ENCODE assay signal across 29 cellular contexts in the genomic region with DNA sequence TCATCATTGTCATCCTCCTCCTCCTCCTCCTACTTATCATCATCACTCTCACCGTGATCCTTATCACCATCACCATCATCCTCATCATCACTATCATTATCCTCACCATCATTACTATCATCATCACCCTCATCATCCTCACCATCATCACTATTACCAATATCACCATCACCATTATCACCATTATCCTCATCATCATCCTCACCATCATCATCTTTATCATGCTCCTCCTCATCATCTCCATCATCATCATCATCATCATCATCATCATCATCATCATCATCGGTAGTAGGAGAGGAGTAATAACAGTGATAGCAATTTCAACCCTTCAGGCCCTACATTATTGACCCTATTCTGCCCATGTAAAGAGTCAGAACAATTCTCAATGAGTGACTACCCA.
"Had no signal": no experiment of that assay in that cellular context is flagged by ENCODE, and none has a peak within 500 bp of the region (broad histone marks: within the 10 kb centered on the region; RNA-seq: fewer than 3 reads in every experiment).

No MANE protein-coding gene starts in this region.

- H3K27ac ChIP-seq: neutrophil, pancreas, prostate gland, right atrium auricular region, skin epidermis, spleen, suprapubic skin, testis, tibial artery, transverse colon, upper lobe of right lung, vagina had no signal

- H3K36me3 ChIP-seq: neutrophil, pancreas, prostate gland, right atrium auricular region, spleen, suprapubic skin, tibial artery, transverse colon, upper lobe of right lung, vagina had no signal

- FAIRE-seq: pancreas had no signal

- ATAC-seq: naive thymus-derived CD4-positive, alpha-beta T cell; natural killer cell treated with Interleukin-12 subunit alpha and Interleukin-12 subunit beta and Interleukin-15 and Interleukin-18, amount 100 ng/mL, for 72 hours; pancreas; sciatic nerve; stimulated activated memory B cell treated with anti-CD40 and anti-IgM and Interleukin-4, amounts not matched to agents 10 μg/mL and 1 μg/mL and 100 μg/mL, for 72 hours; stimulated activated naive CD8-positive, alpha-beta T cell treated with anti-CD3 and anti-CD28 coated beads, Interleukin-15, amount 100 ng/mL, for 72 hours; stimulated activated naive CD8-positive, alpha-beta T cell treated with anti-CD3 and anti-CD28 coated beads, Interleukin-15, Interleukin-2, amounts not matched to agents 100 U/mL and 50 U/mL, for 24 hours; upper lobe of right lung had no signal

- H3K4me3 ChIP-seq: pancreas, prostate gland, right atrium auricular region, skin epidermis, smooth muscle cell, spleen, suprapubic skin, testis, tibial artery, transverse colon, upper lobe of right lung, vagina had no signal

- H3K4me2 ChIP-seq: smooth muscle cell had no signal

- H3K4me1 ChIP-seq: prostate gland, transverse colon, vagina had no signal

- H3K27me3 ChIP-seq: pancreas, right atrium auricular region, spleen, suprapubic skin, testis, tibial artery, transverse colon, upper lobe of right lung, vagina had no signal

- H3K9me3 ChIP-seq: neutrophil, pancreas, prostate gland, right atrium auricular region, suprapubic skin, testis, tibial artery, transverse colon, upper lobe of right lung, vagina had no signal

- DNase-seq: naive thymus-derived CD4-positive, alpha-beta T cell; nephron progenitor cell; nucleus accumbens; pancreas; retina; spleen; stimulated activated CD4-positive, alpha-beta T cell treated with anti-CD3 and anti-CD28 coated beads, Interleukin-12 subunit alpha, Interleukin-12 subunit beta, amount 100 ng/mL, for 4 hours; stimulated activated CD4-positive, alpha-beta T cell treated with anti-CD3 and anti-CD28 coated beads, Interleukin-1b, Interleukin-23, amount 100 ng/mL, for 48 hours; stimulated activated CD4-positive, alpha-beta T cell treated with anti-CD3 and anti-CD28 coated beads, Interleukin-4, amount 100 ng/mL, for 1 hour; stimulated activated CD4-positive, alpha-beta T cell treated with anti-CD3 and anti-CD28 coated beads, Interleukin-4, amount 100 ng/mL, for 4 hours; stimulated activated CD8-positive, alpha-beta memory T cell treated with anti-CD3 and anti-CD28 coated beads, Interleukin-4, amount 100 ng/mL, for 48 hours; stimulated activated naive CD4-positive, alpha-beta T cell; stimulated activated naive CD8-positive, alpha-beta T cell treated with anti-CD3 and anti-CD28 coated beads, Interleukin-15, amount 100 ng/mL, for 72 hours; stimulated activated naive CD8-positive, alpha-beta T cell treated with anti-CD3 and anti-CD28 coated beads, Interleukin-15, Interleukin-2, amounts not matched to agents 100 U/mL and 50 U/mL, for 24 hours; substantia nigra; testis; tibial artery; transverse colon; upper lobe of right lung had no signal
